ENCODE assay signal across 15 cellular contexts in genomic region chr3:32603064-32603463, GRCh38. TPM values are rescaled to one million over a fixed set of nuclear protein-coding genes. Genes with fewer than 3 reads are reported as not detected.
A peak's percentile ranks its signal among the peaks of the same experiment; 100 is the strongest.
DNase-seq lines count a peak whose midpoint lies in the region; ATAC-seq, FAIRE-seq and TF ChIP-seq lines count a peak whose summit lies in the region.
"Had no signal": no experiment of that assay in that cellular context is flagged by ENCODE, and none has a peak within 500 bp of the region (broad histone marks: within the 10 kb centered on the region; RNA-seq: fewer than 3 reads in every experiment).

No MANE protein-coding gene starts in this region.

- H3K9me2 ChIP-seq in hepatocyte (replicated peaks; ENCODE audit: insufficient read depth): no peaks in the 10 kb centered on the region

- intact Hi-C loops in body of pancreas (cut with DNase I) (no loop called here), pancreas (cut with DNase I) (no loop called here), esophagus squamous epithelium (cut with DNase I) (no loop called here)

- no peak for ATAC-seq in body of pancreas
- peak in 3 of 4 donors; percentile 30 to 63 (median 57) for ATAC-seq in pancreas
- no peak for ATAC-seq in GM21423 (IDR thresholded peaks at IDR 0.05; ENCODE audit: unreplicated experiment)

- H3K27ac ChIP-seq in body of pancreas (no peak overlapping the region), hepatocyte (no peak overlapping the region), pancreas (no peak overlapping the region), esophagus squamous epithelium (no peak overlapping the region), tibial nerve (no peak overlapping the region)

- TF ChIP-seq CTCF in body of pancreas (IDR thresholded peaks at IDR 0.05): no peak
- no peak for TF ChIP-seq CTCF in hepatocyte (IDR thresholded peaks at IDR 0.05; ENCODE audit: poor library complexity)
- no peak for TF ChIP-seq CTCF in pancreas (IDR thresholded peaks at IDR 0.05)
- TF ChIP-seq CTCF in esophagus squamous epithelium (IDR thresholded peaks at IDR 0.05): no peak
- no peak for TF ChIP-seq CTCF in tibial nerve (IDR thresholded peaks at IDR 0.05)

- in situ Hi-C loops in HAP-1 (cut with MboI; ENCODE audit: low sequenced_read_pairs): no loop called here

- no peak overlapping the region for H3K4me2 ChIP-seq in hepatocyte

- H2AFZ ChIP-seq in hepatocyte: no peak overlapping the region

- H3K4me3 ChIP-seq in body of pancreas (no peak overlapping the region), hepatocyte (no peak overlapping the region), pancreas (no peak overlapping the region), HAP-1 (no peak overlapping the region), esophagus squamous epithelium (no peak overlapping the region), tibial nerve (no peak overlapping the region)

- no peaks in the 10 kb centered on the region for H4K20me1 ChIP-seq in hepatocyte (ENCODE audit: insufficient read depth, poor library complexity, severe bottlenecking)

- TF ChIP-seq POLR2A in body of pancreas (IDR thresholded peaks at IDR 0.05): no peak
- TF ChIP-seq POLR2A in esophagus squamous epithelium (IDR thresholded peaks at IDR 0.05): no peak
- no peak for TF ChIP-seq POLR2A in tibial nerve (IDR thresholded peaks at IDR 0.05)

- H3K27me3 ChIP-seq in body of pancreas (no peaks in the 10 kb centered on the region), hepatocyte (no peaks in the 10 kb centered on the region), pancreas (no peaks in the 10 kb centered on the region), HAP-1 (ENCODE audit: low read depth) (no peaks in the 10 kb centered on the region), esophagus squamous epithelium (no peaks in the 10 kb centered on the region), tibial nerve (no peaks in the 10 kb centered on the region)

- 16 to 19% methylated on average over 4 of the region's 4 CpGs for WGBS in body of pancreas, 2 donors
- whole genome bisulfite sequencing in hepatocyte (ENCODE audit: low lambda C conversion rate, missing lambda C conversion rate): 33% methylated on average over 4 of the region's 4 CpGs
- 8 to 17% methylated on average over 4 of the region's 4 CpGs for WGBS in pancreas, 2 donors
- 75 to 77% methylated on average over 4 of the region's 4 CpGs for WGBS in esophagus squamous epithelium, 2 donors
- WGBS in tibial nerve, 2 donors: 61 to 68% methylated on average over 4 of the region's 4 CpGs

- no peaks in the 10 kb centered on the region for H3K36me3 ChIP-seq in body of pancreas (replicated peaks in 1 of 2; ENCODE audit: insufficient read depth in 1 of 2, low read depth in 2 of 2)
- H3K36me3 ChIP-seq in hepatocyte (replicated peaks; ENCODE audit: insufficient read depth, low read depth): no peaks in the 10 kb centered on the region
- no peaks in the 10 kb centered on the region for H3K36me3 ChIP-seq in pancreas
- H3K36me3 ChIP-seq in HAP-1 (replicated peaks): no peaks in the 10 kb centered on the region
- H3K36me3 ChIP-seq in esophagus squamous epithelium: no peaks in the 10 kb centered on the region
- H3K36me3 ChIP-seq in tibial nerve: no peaks in the 10 kb centered on the region

- no peaks in the 10 kb centered on the region for H3K79me2 ChIP-seq in hepatocyte

- peaks cover 22% of the 10 kb centered on the region for H3K4me1 ChIP-seq in body of pancreas
- no peaks in the 10 kb centered on the region for H3K4me1 ChIP-seq in hepatocyte (ENCODE audit: insufficient read depth)
- H3K4me1 ChIP-seq in pancreas: no peaks in the 10 kb centered on the region
- H3K4me1 ChIP-seq in HAP-1: no peaks in the 10 kb centered on the region
- H3K4me1 ChIP-seq in esophagus squamous epithelium: no peaks in the 10 kb centered on the region
- H3K4me1 ChIP-seq in tibial nerve: no peaks in the 10 kb centered on the region

- no peaks in the 10 kb centered on the region for H3K9me3 ChIP-seq in body of pancreas
- no peaks in the 10 kb centered on the region for H3K9me3 ChIP-seq in hepatocyte (ENCODE audit: low read depth)
- no peaks in the 10 kb centered on the region for H3K9me3 ChIP-seq in pancreas
- no peaks in the 10 kb centered on the region for H3K9me3 ChIP-seq in HAP-1
- no peaks in the 10 kb centered on the region for H3K9me3 ChIP-seq in esophagus squamous epithelium
- no peaks in the 10 kb centered on the region for H3K9me3 ChIP-seq in tibial nerve

- TF ChIP-seq EP300 in tibial nerve (IDR thresholded peaks at IDR 0.05): no peak

- DNase-seq in NCI-H82 treated with DMSO at 0.1 percent for 48 hours (lab: John Stamatoyannopoulos, UW; ENCODE audit: unreplicated experiment): peak; percentile 45
- DNase-seq in body of pancreas: peak in 3 of 4 donors; percentile 8 to 50 (median 21)
- peak; percentile 35 for DNase-seq in hepatocyte (ENCODE audit: low spot score)
- peak in 2 of 6 donors; percentile 21 to 36 for DNase-seq in pancreas
- DNase-seq in HAP-1 (ENCODE audit: low spot score in 2 of 2): no peak
- no peak for DNase-seq in esophagus squamous epithelium (lab: John Stamatoyannopoulos, UW)
- DNase-seq in tibial nerve (ENCODE audit: low spot score in 2 of 2): no peak
- DNase-seq: C1 segment of cervical spinal cord; Calu3; CD4-positive, alpha-beta T cell; DMS 273 treated with DMSO at 0.1 percent for 48 hours; IMR-90 had no signal

- FAIRE-seq in pancreas (lab: Jason Lieb, UNC): no peak
- FAIRE-seq: A204.1, GM12891 had no signal

RNA-seq across cellular contexts. Expression of gene DYNC1LI1, which starts 32.4 kb away (rescaled TPM):
- total RNA-seq in body of pancreas (10 to 100 TPM in 1 of 2 donors, 1 to 10 TPM in 1; 7.6 to 16.3 TPM), hepatocyte (41.7 and 56.4 TPM in 2 replicates), pancreas (10 to 100 TPM in 5 of 6 donors, 1 to 10 TPM in 1; 9.9 to 13.8 (median 10.5) TPM), esophagus squamous epithelium (10 to 100 TPM; 12.8 to 29.9 (median 24.8) TPM), tibial nerve (10 to 100 TPM; 19.0 to 39.6 (median 23.9) TPM)
- polyA plus RNA-seq in hepatocyte (36.0 and 40.8 TPM in 2 replicates), pancreas (10 to 100 TPM in 1 of 2 donors, 1 to 10 TPM in 1; 6.3 to 15.1 TPM)

Comparison
In these comparisons a context has a peak if more than half of its experiments do, and no peak if none do; other contexts are left out.
1. DNase-seq: peak in NCI-H82 treated with DMSO at 0.1 percent for 48 hours (single experiment), body of pancreas (3 of 4) and hepatocyte (single experiment); none in HAP-1 (0 of 2), esophagus squamous epithelium (single experiment) and tibial nerve (0 of 2).
2. ATAC-seq: peak in pancreas (3 of 4); none in body of pancreas (single experiment) and GM21423 (single experiment).